In the genomic region with DNA sequence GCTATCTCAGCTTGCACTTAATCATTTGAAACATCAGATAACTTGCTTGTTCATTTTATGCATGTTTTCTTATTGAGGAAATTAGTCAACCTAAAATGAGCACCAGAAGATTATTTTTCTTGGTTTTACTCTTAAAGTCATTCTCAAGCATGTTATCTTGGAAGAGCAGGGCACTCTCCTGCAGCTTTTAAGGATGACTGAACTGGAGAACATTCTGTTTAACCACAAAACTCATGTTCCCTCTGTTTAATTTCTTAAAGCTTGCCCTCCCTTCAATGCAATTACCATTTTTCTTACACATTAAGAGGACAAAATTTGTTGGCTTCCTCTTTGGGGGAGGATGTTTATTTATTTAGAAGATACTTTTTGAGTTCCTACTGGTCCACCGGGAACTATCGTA, we compare ENCODE assay signal across 20 cellular contexts. TPM values are rescaled to one million over a fixed set of nuclear protein-coding genes. Genes with fewer than 3 reads are reported as not detected.
DNase-seq lines count a peak whose midpoint lies in the region; ATAC-seq and TF ChIP-seq lines count a peak whose summit lies in the region.
"Had no signal": no experiment of that assay in that cellular context is flagged by ENCODE, and none has a peak within 500 bp of the region (broad histone marks: within the 10 kb centered on the region; RNA-seq: fewer than 3 reads in every experiment).

No MANE protein-coding gene starts in this region.

- no peak overlapping the region for H3K27ac ChIP-seq in coronary artery

- intact Hi-C loops in sciatic nerve (cut with DNase I) (no loop called here), mucosa of descending colon (cut with DNase I, micrococcal nuclease) (no loop called here)

- DNase-seq in DMS79 treated with DMSO at 0.1 percent for 48 hours (lab: John Stamatoyannopoulos, UW) (peak; percentile 16), left kidney (ENCODE audit: low read depth, low spot score) (peak; percentile 2), sciatic nerve (ENCODE audit: low spot score) (no peak), GDM1 (lab: John Stamatoyannopoulos, UW) (no peak), mucosa of descending colon (no peak), coronary artery (ENCODE audit: low spot score) (no peak), superior temporal gyrus (ENCODE audit: extremely low spot score) (no peak)
- DNase-seq: ACHN; BE2C; CD4-positive, alpha-beta memory T cell; DMS153; DND-41; EL; GOT3; H7; HFFc6; KG1 had no signal

- ATAC-seq in sciatic nerve: peak; percentile 78
- ATAC-seq in mucosa of descending colon: no peak
- ATAC-seq: HCT116 had no signal

- H3K9me3 ChIP-seq in mucosa of descending colon: no peaks in the 10 kb centered on the region
- H3K9me3 ChIP-seq: BE2C had no signal

- no peaks in the 10 kb centered on the region for H3K4me1 ChIP-seq in mucosa of descending colon (ENCODE audit: low read depth)

- no peak overlapping the region for H3K4me3 ChIP-seq in mucosa of descending colon
- H3K4me3 ChIP-seq in coronary artery: no peak overlapping the region

- H3K36me3 ChIP-seq in mucosa of descending colon (ENCODE audit: low read depth): no peaks in the 10 kb centered on the region
- H3K36me3 ChIP-seq: BE2C had no signal

- TF ChIP-seq CTCF in mucosa of descending colon (IDR thresholded peaks at IDR 0.05): no peak
- no peak for TF ChIP-seq CTCF in coronary artery (IDR thresholded peaks at IDR 0.05)

RNA-seq across cellular contexts. Expression of gene CNTN4, which starts 51.9 kb away (rescaled TPM):
- total RNA-seq in sciatic nerve (80.0 TPM), mucosa of descending colon (10 to 100 TPM in 2 of 3 donors, 1 to 10 TPM in 1; 7.8 to 41.1 (median 13.4) TPM)
- total RNA-seq: CD4-positive, alpha-beta memory T cell; G401; HFFc6; HT-29 had no signal

Comparison
In these comparisons a context has a peak if more than half of its experiments do, and no peak if none do; other contexts are left out.
1. DNase-seq: peak in DMS79 treated with DMSO at 0.1 percent for 48 hours (single experiment) and left kidney (single experiment); none in sciatic nerve (single experiment), GDM1 (single experiment), mucosa of descending colon (0 of 3), coronary artery (single experiment) and superior temporal gyrus (single experiment).